ENCODE assay signal across 23 cellular contexts in genomic region chr2:46213906-46214305, GRCh38.
A peak's percentile ranks its signal among the peaks of the same experiment; 100 is the strongest.
DNase-seq lines count a peak whose midpoint lies in the region; FAIRE-seq and TF ChIP-seq lines count a peak whose summit lies in the region.
"Had no signal": no experiment of that assay in that cellular context is flagged by ENCODE, and none has a peak within 500 bp of the region (broad histone marks: within the 10 kb centered on the region; RNA-seq: fewer than 3 reads in every experiment).

No MANE protein-coding gene starts in this region.

- intact Hi-C loops in kidney (cut with DNase I), result no loop called here

- H3K79me2 ChIP-seq in osteoblast (ENCODE audit: insufficient read depth, low read length), result no peaks in the 10 kb centered on the region

- H3K9me3 ChIP-seq in kidney (ENCODE audit: control insufficient read depth in 1 of 2, low read length in 2 of 2) (peaks cover 0 to 8% of the 10 kb centered on the region in 2 donors), osteoblast (ENCODE audit: low read depth, low read length) (no peaks in the 10 kb centered on the region)
- H3K9me3 ChIP-seq: BE2C had no signal

- no peak overlapping the region for H3K9ac ChIP-seq in kidney (ENCODE audit: low read length in 2 of 2)
- H3K9ac ChIP-seq: BLaER1 had no signal

- peak; percentile 78 for DNase-seq in AG10803 (ENCODE audit: low read depth)
- peak; percentile 68 for DNase-seq in fibroblast of villous mesenchyme (ENCODE audit: low read depth)
- no peak for DNase-seq in kidney
- no peak for DNase-seq in osteoblast (ENCODE audit: insufficient read length, low spot score, missing footprints)
- DNase-seq: BE2C; C1 segment of cervical spinal cord; CD4-positive, alpha-beta memory T cell; CD4-positive, CD25-positive, alpha-beta regulatory T cell; CD8-positive, alpha-beta memory T cell; COR-L47; DMS 273 treated with DMSO at 0.1 percent for 48 hours; DMS153; DMS53; DMS79; DND-41; GF-D8 had no signal

- H2AFZ ChIP-seq in osteoblast (ENCODE audit: low read length), result no peak overlapping the region

- peak; percentile 48 for FAIRE-seq in endometrium (lab: Jason Lieb, UNC)
- FAIRE-seq in kidney (lab: Jason Lieb, UNC), result no peak
- FAIRE-seq: G401.6, GM12891, GM19239 had no signal

- no peak for TF ChIP-seq CTCF in AG10803 (conservative IDR thresholded peaks at IDR 0.05; ENCODE audit: low read length)
- TF ChIP-seq CTCF in fibroblast of villous mesenchyme (IDR thresholded peaks at IDR 0.05; ENCODE audit: insufficient read depth, low read depth, low read length), result no peak
- TF ChIP-seq CTCF in kidney (IDR thresholded peaks at IDR 0.05; ENCODE audit: borderline replicate concordance, extremely low read depth, insufficient read depth), result no peak
- TF ChIP-seq CTCF in osteoblast (IDR thresholded peaks at IDR 0.05; ENCODE audit: extremely low read depth, low read depth, low read length), result no peak

- H3K4me3 ChIP-seq in AG10803 (ENCODE audit: low read length), result no peak overlapping the region
- no peak overlapping the region for H3K4me3 ChIP-seq in fibroblast of villous mesenchyme (ENCODE audit: low read depth, low read length)
- no peak overlapping the region for H3K4me3 ChIP-seq in kidney (ENCODE audit: low read length in 2 of 2)
- H3K4me3 ChIP-seq in osteoblast (ENCODE audit: insufficient read depth, low read length), result no peak overlapping the region
- H3K4me3 ChIP-seq: A549, BLaER1 had no signal

- H3K36me3 ChIP-seq in kidney (ENCODE audit: control insufficient read depth in 1 of 2, insufficient read depth in 2 of 2, low read length in 2 of 2) (no peaks in the 10 kb centered on the region), osteoblast (ENCODE audit: insufficient read depth, low read length) (no peaks in the 10 kb centered on the region)
- H3K36me3 ChIP-seq: BE2C, BLaER1 had no signal

- H3K4me2 ChIP-seq in osteoblast (ENCODE audit: insufficient read depth, low read length), result no peak overlapping the region
- H3K4me2 ChIP-seq: A549, BLaER1 had no signal

- H3K27me3 ChIP-seq in osteoblast (ENCODE audit: insufficient read depth, low read length), result no peaks in the 10 kb centered on the region
- H3K27me3 ChIP-seq: BLaER1 had no signal

- H3K27ac ChIP-seq in kidney (ENCODE audit: low read depth in 2 of 2, low read length in 2 of 2), result no peak overlapping the region
- H3K27ac ChIP-seq in osteoblast (ENCODE audit: low read depth, low read length), result no peak overlapping the region
- H3K27ac ChIP-seq: 22Rv1, A549, BLaER1 had no signal

- H3K4me1 ChIP-seq in kidney (ENCODE audit: control insufficient read depth in 1 of 2, insufficient read depth in 1 of 2, low read depth in 1 of 2, low read length in 2 of 2) (no peaks in the 10 kb centered on the region), osteoblast (ENCODE audit: insufficient read depth, low read length) (peaks cover 9% of the 10 kb centered on the region)
- H3K4me1 ChIP-seq: A549, BE2C, BLaER1 had no signal

- H4K20me1 ChIP-seq in osteoblast (ENCODE audit: insufficient read depth, low read length), result no peaks in the 10 kb centered on the region
- H4K20me1 ChIP-seq: BLaER1 had no signal

Comparison
In these comparisons a context has a peak if more than half of its experiments do, and no peak if none do; other contexts are left out.
1. DNase-seq: peak in AG10803 (single experiment) and fibroblast of villous mesenchyme (single experiment); none in kidney (single experiment) and osteoblast (single experiment).